19 cellular contexts compared by ENCODE assay signal in genomic region chr4:137299281-137299680, GRCh38.
DNase-seq lines count a peak whose midpoint lies in the region; TF ChIP-seq lines count a peak whose summit lies in the region.
"Had no signal": no experiment of that assay in that cellular context is flagged by ENCODE, and none has a peak within 500 bp of the region (broad histone marks: within the 10 kb centered on the region; RNA-seq: fewer than 3 reads in every experiment).

No MANE protein-coding gene starts in this region.

- H3K27ac Mint-ChIP-seq in neural progenitor cell: no peak overlapping the region
- H3K27ac Mint-ChIP-seq: B cell; CD4-positive, CD25-positive, alpha-beta regulatory T cell; CD8-positive, alpha-beta T cell; GM23338; H9 had no signal

- no peaks in the 10 kb centered on the region for H3K9me3 ChIP-seq in neural progenitor cell (ENCODE audit: low read depth)
- H3K9me3 ChIP-seq: BLaER1, Caco-2 had no signal

- H4K20me1 ChIP-seq in neural progenitor cell (ENCODE audit: low read depth): no peaks in the 10 kb centered on the region
- H4K20me1 ChIP-seq: BLaER1 had no signal

- no peaks in the 10 kb centered on the region for H3K9me3 Mint-ChIP-seq in neural progenitor cell
- H3K9me3 Mint-ChIP-seq: GM23338, H9 had no signal

- TF ChIP-seq CTCF in neural progenitor cell (IDR thresholded peaks at IDR 0.05): no peak

- no peak overlapping the region for H3K4me3 Mint-ChIP-seq in neural progenitor cell
- H3K4me3 Mint-ChIP-seq: B cell; CD4-positive, CD25-positive, alpha-beta regulatory T cell; CD8-positive, alpha-beta T cell; GM23338; H9 had no signal

- peaks cover 10% of the 10 kb centered on the region for H3K4me1 ChIP-seq in neural progenitor cell
- H3K4me1 ChIP-seq: BLaER1, Caco-2 had no signal

- H3K27me3 ChIP-seq in neural progenitor cell: no peaks in the 10 kb centered on the region
- H3K27me3 ChIP-seq: BLaER1 had no signal

- peaks cover 11% of the 10 kb centered on the region for H3K4me1 Mint-ChIP-seq in neural progenitor cell
- H3K4me1 Mint-ChIP-seq: B cell; CD4-positive, CD25-positive, alpha-beta regulatory T cell had no signal

- H3K9ac ChIP-seq in neural progenitor cell: no peak overlapping the region
- H3K9ac ChIP-seq: BLaER1 had no signal

- H3K36me3 ChIP-seq in neural progenitor cell: no peaks in the 10 kb centered on the region
- H3K36me3 ChIP-seq: BLaER1 had no signal

- H3K4me2 ChIP-seq in neural progenitor cell: peak overlapping the region; percentile 23
- H3K4me2 ChIP-seq: BLaER1, GM23338 had no signal

- no peak overlapping the region for H3K4me3 ChIP-seq in neural progenitor cell
- H3K4me3 ChIP-seq: BLaER1, GM23338 had no signal

- no peaks in the 10 kb centered on the region for H3K36me3 Mint-ChIP-seq in neural progenitor cell
- H3K36me3 Mint-ChIP-seq: CD4-positive, CD25-positive, alpha-beta regulatory T cell; CD8-positive, alpha-beta T cell had no signal

- H2AFZ ChIP-seq in neural progenitor cell (replicated peaks): no peak overlapping the region
- H2AFZ ChIP-seq: GM23338 had no signal

- no peak overlapping the region for H3K27ac ChIP-seq in neural progenitor cell
- H3K27ac ChIP-seq: 22Rv1, BLaER1, C4-2B had no signal

- no peaks in the 10 kb centered on the region for H3K27me3 Mint-ChIP-seq in neural progenitor cell (ENCODE audit: insufficient read depth, low read depth)
- H3K27me3 Mint-ChIP-seq: B cell; CD4-positive, CD25-positive, alpha-beta regulatory T cell had no signal

- H3K79me2 ChIP-seq in neural progenitor cell (ENCODE audit: low read depth): no peaks in the 10 kb centered on the region

- DNase-seq in D341Med (ENCODE audit: low spot score): peak; percentile 17
- DNase-seq in NCI-H524 treated with DMSO at 0.1 percent for 48 hours (lab: John Stamatoyannopoulos, UW): peak; percentile 12
- DNase-seq in NCI-H82 treated with DMSO at 0.1 percent for 48 hours (lab: John Stamatoyannopoulos, UW; ENCODE audit: unreplicated experiment): peak; percentile 71
- DNase-seq in neural progenitor cell (ENCODE audit: low spot score): peak; percentile 50
- no peak for DNase-seq in activated CD4-positive, alpha-beta T cell treated with anti-CD3 and anti-CD28 coated beads for 4 hours
- no peak for DNase-seq in NCI-H526 treated with DMSO at 0.1 percent for 48 hours (lab: John Stamatoyannopoulos, UW)
- DNase-seq in activated effector memory CD4-positive, alpha-beta T cell treated with anti-CD3 and anti-CD28 coated beads, Interleukin-2, amount 50 U/mL, for 16 hours: no peak
- DNase-seq: Caco-2; CD4-positive, CD25-positive, alpha-beta regulatory T cell; CD8-positive, alpha-beta T cell; DMS53; DMS79 treated with DMSO at 0.1 percent for 48 hours; GF-D8; H9 had no signal

- no peaks in the 10 kb centered on the region for H3F3A ChIP-seq in neural progenitor cell (ENCODE audit: low read depth)

Comparison
In these comparisons a context has a peak if more than half of its experiments do, and no peak if none do; other contexts are left out.
1. DNase-seq: peak in D341Med (single experiment), NCI-H524 treated with DMSO at 0.1 percent for 48 hours (single experiment), NCI-H82 treated with DMSO at 0.1 percent for 48 hours (single experiment) and neural progenitor cell (single experiment); none in activated CD4-positive, alpha-beta T cell treated with anti-CD3 and anti-CD28 coated beads for 4 hours (0 of 2), NCI-H526 treated with DMSO at 0.1 percent for 48 hours (single experiment) and activated effector memory CD4-positive, alpha-beta T cell treated with anti-CD3 and anti-CD28 coated beads, Interleukin-2, amount 50 U/mL, for 16 hours (single experiment).